1 cellular context compared by ENCODE assay signal in the genomic region with DNA sequence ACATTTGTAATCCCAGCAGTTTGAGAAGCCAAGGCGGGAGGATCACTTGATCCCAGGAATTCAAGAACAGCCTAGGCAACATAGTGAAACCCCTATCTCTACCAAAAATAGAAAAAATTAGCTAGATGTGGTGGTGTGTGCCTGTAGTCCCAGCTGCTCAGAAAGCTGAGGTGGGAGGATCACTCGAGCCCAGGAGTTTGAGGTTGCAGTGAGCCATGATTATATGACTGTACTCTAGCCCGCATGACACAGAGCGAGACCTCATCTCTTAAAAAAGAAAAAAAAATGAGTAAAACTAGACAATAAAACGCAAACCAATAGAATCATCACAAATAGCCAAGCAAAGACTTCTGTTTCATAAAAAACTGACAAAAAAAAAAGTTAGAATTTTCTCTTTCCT.
TF ChIP-seq lines count a peak whose summit lies in the region.

No MANE protein-coding gene starts in this region.

TF ChIP-seq in GM12878, 131 proteins besides CTCF, POLR2A, EP300 and RAD21 (continued from another document and continues in another):
- TF ChIP-seq, protein P1, sequence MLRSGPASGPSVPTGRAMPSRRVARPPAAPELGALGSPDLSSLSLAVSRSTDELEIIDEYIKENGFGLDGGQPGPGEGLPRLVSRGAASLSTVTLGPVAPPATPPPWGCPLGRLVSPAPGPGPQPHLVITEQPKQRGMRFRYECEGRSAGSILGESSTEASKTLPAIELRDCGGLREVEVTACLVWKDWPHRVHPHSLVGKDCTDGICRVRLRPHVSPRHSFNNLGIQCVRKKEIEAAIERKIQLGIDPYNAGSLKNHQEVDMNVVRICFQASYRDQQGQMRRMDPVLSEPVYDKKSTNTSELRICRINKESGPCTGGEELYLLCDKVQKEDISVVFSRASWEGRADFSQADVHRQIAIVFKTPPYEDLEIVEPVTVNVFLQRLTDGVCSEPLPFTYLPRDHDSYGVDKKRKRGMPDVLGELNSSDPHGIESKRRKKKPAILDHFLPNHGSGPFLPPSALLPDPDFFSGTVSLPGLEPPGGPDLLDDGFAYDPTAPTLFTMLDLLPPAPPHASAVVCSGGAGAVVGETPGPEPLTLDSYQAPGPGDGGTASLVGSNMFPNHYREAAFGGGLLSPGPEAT (IDR thresholded peaks at IDR 0.05; ENCODE audit: low read depth) = peak; percentile 49; the same call in 1 of the 2 replicates
- TF ChIP-seq TARDBP (IDR thresholded peaks at IDR 0.05; ENCODE audit: borderline replicate concordance) = no peak
- peak; percentile 96 for TF ChIP-seq FOXM1 (IDR thresholded peaks at IDR 0.05; ENCODE audit: low read depth, low read length)
- TF ChIP-seq ZNF217 (IDR thresholded peaks at IDR 0.05) = no peak
- TF ChIP-seq CEBPB (IDR thresholded peaks at IDR 0.05; ENCODE audit: borderline replicate concordance in 1 of 2, low read depth in 2 of 2, low read length in 2 of 2) = peak in 1 of 2 experiments; percentile 86; a peak in 2 of 4 replicates
- TF ChIP-seq, protein P2, sequence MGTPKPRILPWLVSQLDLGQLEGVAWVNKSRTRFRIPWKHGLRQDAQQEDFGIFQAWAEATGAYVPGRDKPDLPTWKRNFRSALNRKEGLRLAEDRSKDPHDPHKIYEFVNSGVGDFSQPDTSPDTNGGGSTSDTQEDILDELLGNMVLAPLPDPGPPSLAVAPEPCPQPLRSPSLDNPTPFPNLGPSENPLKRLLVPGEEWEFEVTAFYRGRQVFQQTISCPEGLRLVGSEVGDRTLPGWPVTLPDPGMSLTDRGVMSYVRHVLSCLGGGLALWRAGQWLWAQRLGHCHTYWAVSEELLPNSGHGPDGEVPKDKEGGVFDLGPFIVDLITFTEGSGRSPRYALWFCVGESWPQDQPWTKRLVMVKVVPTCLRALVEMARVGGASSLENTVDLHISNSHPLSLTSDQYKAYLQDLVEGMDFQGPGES (IDR thresholded peaks at IDR 0.05) = no peak
- TF ChIP-seq ZNF274 (IDR thresholded peaks at IDR 0.05; ENCODE audit: insufficient read depth, insufficient read length) = no peak
- TF ChIP-seq, protein P3, sequence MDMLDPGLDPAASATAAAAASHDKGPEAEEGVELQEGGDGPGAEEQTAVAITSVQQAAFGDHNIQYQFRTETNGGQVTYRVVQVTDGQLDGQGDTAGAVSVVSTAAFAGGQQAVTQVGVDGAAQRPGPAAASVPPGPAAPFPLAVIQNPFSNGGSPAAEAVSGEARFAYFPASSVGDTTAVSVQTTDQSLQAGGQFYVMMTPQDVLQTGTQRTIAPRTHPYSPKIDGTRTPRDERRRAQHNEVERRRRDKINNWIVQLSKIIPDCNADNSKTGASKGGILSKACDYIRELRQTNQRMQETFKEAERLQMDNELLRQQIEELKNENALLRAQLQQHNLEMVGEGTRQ (IDR thresholded peaks at IDR 0.05; ENCODE audit: borderline replicate concordance, low read depth, low read length) = no peak
- peak; percentile 63; the same call in 1 of the 2 replicates for TF ChIP-seq ATF7 (IDR thresholded peaks at IDR 0.05; ENCODE audit: low read depth)
- no peak for TF ChIP-seq SIN3A (IDR thresholded peaks at IDR 0.05; ENCODE audit: low read depth, low read length)
- no peak for TF ChIP-seq IKZF1 (conservative IDR thresholded peaks at IDR 0.05)
- TF ChIP-seq SUZ12 (IDR thresholded peaks at IDR 0.05; ENCODE audit: unreplicated experiment) = no peak
- TF ChIP-seq IRF4 (IDR thresholded peaks at IDR 0.05; ENCODE audit: low read depth, low read length) = peak; percentile 90
- no peak for TF ChIP-seq CHD4 (IDR thresholded peaks at IDR 0.05)
- no peak for TF ChIP-seq NFYA (IDR thresholded peaks at IDR 0.05; ENCODE audit: borderline replicate concordance, low read depth, low read length)
- TF ChIP-seq SMARCA5 (IDR thresholded peaks at IDR 0.05) = no peak
- TF ChIP-seq IKZF2 (IDR thresholded peaks at IDR 0.05) = peak; percentile 68 to 80; a peak in 3 of 4 replicates
- TF ChIP-seq, protein P4, sequence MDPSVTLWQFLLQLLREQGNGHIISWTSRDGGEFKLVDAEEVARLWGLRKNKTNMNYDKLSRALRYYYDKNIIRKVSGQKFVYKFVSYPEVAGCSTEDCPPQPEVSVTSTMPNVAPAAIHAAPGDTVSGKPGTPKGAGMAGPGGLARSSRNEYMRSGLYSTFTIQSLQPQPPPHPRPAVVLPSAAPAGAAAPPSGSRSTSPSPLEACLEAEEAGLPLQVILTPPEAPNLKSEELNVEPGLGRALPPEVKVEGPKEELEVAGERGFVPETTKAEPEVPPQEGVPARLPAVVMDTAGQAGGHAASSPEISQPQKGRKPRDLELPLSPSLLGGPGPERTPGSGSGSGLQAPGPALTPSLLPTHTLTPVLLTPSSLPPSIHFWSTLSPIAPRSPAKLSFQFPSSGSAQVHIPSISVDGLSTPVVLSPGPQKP (IDR thresholded peaks at IDR 0.05; ENCODE audit: low read depth, low read length) = no peak
- TF ChIP-seq, protein P5, sequence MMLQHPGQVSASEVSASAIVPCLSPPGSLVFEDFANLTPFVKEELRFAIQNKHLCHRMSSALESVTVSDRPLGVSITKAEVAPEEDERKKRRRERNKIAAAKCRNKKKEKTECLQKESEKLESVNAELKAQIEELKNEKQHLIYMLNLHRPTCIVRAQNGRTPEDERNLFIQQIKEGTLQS (IDR thresholded peaks at IDR 0.05; ENCODE audit: borderline replicate concordance, extremely low read depth, low read depth, low read length) = no peak
- TF ChIP-seq, protein P6, sequence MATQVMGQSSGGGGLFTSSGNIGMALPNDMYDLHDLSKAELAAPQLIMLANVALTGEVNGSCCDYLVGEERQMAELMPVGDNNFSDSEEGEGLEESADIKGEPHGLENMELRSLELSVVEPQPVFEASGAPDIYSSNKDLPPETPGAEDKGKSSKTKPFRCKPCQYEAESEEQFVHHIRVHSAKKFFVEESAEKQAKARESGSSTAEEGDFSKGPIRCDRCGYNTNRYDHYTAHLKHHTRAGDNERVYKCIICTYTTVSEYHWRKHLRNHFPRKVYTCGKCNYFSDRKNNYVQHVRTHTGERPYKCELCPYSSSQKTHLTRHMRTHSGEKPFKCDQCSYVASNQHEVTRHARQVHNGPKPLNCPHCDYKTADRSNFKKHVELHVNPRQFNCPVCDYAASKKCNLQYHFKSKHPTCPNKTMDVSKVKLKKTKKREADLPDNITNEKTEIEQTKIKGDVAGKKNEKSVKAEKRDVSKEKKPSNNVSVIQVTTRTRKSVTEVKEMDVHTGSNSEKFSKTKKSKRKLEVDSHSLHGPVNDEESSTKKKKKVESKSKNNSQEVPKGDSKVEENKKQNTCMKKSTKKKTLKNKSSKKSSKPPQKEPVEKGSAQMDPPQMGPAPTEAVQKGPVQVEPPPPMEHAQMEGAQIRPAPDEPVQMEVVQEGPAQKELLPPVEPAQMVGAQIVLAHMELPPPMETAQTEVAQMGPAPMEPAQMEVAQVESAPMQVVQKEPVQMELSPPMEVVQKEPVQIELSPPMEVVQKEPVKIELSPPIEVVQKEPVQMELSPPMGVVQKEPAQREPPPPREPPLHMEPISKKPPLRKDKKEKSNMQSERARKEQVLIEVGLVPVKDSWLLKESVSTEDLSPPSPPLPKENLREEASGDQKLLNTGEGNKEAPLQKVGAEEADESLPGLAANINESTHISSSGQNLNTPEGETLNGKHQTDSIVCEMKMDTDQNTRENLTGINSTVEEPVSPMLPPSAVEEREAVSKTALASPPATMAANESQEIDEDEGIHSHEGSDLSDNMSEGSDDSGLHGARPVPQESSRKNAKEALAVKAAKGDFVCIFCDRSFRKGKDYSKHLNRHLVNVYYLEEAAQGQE (IDR thresholded peaks at IDR 0.05; ENCODE audit: low read depth, low read length) = no peak
- TF ChIP-seq RELA (IDR thresholded peaks at IDR 0.05; ENCODE audit: borderline replicate concordance, partially characterized antibody) = no peak
- peak; percentile 93 for TF ChIP-seq TCF7 (IDR thresholded peaks at IDR 0.05; ENCODE audit: borderline replicate concordance)
- TF ChIP-seq, protein P7, sequence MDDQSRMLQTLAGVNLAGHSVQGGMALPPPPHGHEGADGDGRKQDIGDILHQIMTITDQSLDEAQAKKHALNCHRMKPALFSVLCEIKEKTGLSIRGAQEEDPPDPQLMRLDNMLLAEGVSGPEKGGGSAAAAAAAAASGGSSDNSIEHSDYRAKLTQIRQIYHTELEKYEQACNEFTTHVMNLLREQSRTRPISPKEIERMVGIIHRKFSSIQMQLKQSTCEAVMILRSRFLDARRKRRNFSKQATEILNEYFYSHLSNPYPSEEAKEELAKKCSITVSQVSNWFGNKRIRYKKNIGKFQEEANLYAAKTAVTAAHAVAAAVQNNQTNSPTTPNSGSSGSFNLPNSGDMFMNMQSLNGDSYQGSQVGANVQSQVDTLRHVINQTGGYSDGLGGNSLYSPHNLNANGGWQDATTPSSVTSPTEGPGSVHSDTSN (IDR thresholded peaks at IDR 0.05; ENCODE audit: insufficient replicate concordance, low read depth, low read length) = no peak
- no peak for TF ChIP-seq NR2C2 (IDR thresholded peaks at IDR 0.05; ENCODE audit: borderline replicate concordance, control insufficient read depth, insufficient read length, low read depth)
- TF ChIP-seq BHLHE40 (IDR thresholded peaks at IDR 0.05; ENCODE audit: borderline replicate concordance in 1 of 2, low read depth in 2 of 2, low read length in 1 of 2) = peak; percentile 11 to 49; a peak in 2 of 4 replicates
- no peak for TF ChIP-seq ZNF207 (IDR thresholded peaks at IDR 0.05; ENCODE audit: borderline replicate concordance)
- TF ChIP-seq CHD1 (IDR thresholded peaks at IDR 0.05; ENCODE audit: low read depth, low read length) = no peak
- TF ChIP-seq, protein P8, sequence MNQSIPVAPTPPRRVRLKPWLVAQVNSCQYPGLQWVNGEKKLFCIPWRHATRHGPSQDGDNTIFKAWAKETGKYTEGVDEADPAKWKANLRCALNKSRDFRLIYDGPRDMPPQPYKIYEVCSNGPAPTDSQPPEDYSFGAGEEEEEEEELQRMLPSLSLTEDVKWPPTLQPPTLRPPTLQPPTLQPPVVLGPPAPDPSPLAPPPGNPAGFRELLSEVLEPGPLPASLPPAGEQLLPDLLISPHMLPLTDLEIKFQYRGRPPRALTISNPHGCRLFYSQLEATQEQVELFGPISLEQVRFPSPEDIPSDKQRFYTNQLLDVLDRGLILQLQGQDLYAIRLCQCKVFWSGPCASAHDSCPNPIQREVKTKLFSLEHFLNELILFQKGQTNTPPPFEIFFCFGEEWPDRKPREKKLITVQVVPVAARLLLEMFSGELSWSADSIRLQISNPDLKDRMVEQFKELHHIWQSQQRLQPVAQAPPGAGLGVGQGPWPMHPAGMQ (IDR thresholded peaks at IDR 0.05; ENCODE audit: borderline replicate concordance) = no peak
- no peak for TF ChIP-seq RBBP5 (conservative IDR thresholded peaks at IDR 0.05)
- TF ChIP-seq BRCA1 (IDR thresholded peaks at IDR 0.05; ENCODE audit: low read depth, low read length) = no peak
- TF ChIP-seq KLF5 (IDR thresholded peaks at IDR 0.05; ENCODE audit: partially characterized antibody) = no peak
- TF ChIP-seq, protein P9, sequence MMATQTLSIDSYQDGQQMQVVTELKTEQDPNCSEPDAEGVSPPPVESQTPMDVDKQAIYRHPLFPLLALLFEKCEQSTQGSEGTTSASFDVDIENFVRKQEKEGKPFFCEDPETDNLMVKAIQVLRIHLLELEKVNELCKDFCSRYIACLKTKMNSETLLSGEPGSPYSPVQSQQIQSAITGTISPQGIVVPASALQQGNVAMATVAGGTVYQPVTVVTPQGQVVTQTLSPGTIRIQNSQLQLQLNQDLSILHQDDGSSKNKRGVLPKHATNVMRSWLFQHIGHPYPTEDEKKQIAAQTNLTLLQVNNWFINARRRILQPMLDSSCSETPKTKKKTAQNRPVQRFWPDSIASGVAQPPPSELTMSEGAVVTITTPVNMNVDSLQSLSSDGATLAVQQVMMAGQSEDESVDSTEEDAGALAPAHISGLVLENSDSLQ (IDR thresholded peaks at IDR 0.05) = no peak
- TF ChIP-seq ZZZ3 (IDR thresholded peaks at IDR 0.05; ENCODE audit: control insufficient read depth, insufficient read length, low read depth) = no peak
- TF ChIP-seq YBX1 (IDR thresholded peaks at IDR 0.05) = no peak
- no peak for TF ChIP-seq ZNF622 (IDR thresholded peaks at IDR 0.05)
- TF ChIP-seq NBN (IDR thresholded peaks at IDR 0.05) = 0 out of 2 replicates have a peak, but pooled peaks have one; percentile 21
- TF ChIP-seq RAD51 (IDR thresholded peaks at IDR 0.05) = no peak
- no peak for TF ChIP-seq FOS (IDR thresholded peaks at IDR 0.05; ENCODE audit: borderline replicate concordance, extremely low read depth, insufficient read length)
- TF ChIP-seq BMI1 (IDR thresholded peaks at IDR 0.05; ENCODE audit: borderline replicate concordance) = no peak
- no peak for TF ChIP-seq RCOR1 (conservative IDR thresholded peaks at IDR 0.05; ENCODE audit: low read depth, low read length)
- TF ChIP-seq JUND (IDR thresholded peaks at IDR 0.05; ENCODE audit: low read depth, low read length) = no peak
- TF ChIP-seq CBX5 (IDR thresholded peaks at IDR 0.05; ENCODE audit: low read depth) = 0 out of 2 replicates have a peak, but pooled peaks have one; percentile 26
- TF ChIP-seq, protein P10, sequence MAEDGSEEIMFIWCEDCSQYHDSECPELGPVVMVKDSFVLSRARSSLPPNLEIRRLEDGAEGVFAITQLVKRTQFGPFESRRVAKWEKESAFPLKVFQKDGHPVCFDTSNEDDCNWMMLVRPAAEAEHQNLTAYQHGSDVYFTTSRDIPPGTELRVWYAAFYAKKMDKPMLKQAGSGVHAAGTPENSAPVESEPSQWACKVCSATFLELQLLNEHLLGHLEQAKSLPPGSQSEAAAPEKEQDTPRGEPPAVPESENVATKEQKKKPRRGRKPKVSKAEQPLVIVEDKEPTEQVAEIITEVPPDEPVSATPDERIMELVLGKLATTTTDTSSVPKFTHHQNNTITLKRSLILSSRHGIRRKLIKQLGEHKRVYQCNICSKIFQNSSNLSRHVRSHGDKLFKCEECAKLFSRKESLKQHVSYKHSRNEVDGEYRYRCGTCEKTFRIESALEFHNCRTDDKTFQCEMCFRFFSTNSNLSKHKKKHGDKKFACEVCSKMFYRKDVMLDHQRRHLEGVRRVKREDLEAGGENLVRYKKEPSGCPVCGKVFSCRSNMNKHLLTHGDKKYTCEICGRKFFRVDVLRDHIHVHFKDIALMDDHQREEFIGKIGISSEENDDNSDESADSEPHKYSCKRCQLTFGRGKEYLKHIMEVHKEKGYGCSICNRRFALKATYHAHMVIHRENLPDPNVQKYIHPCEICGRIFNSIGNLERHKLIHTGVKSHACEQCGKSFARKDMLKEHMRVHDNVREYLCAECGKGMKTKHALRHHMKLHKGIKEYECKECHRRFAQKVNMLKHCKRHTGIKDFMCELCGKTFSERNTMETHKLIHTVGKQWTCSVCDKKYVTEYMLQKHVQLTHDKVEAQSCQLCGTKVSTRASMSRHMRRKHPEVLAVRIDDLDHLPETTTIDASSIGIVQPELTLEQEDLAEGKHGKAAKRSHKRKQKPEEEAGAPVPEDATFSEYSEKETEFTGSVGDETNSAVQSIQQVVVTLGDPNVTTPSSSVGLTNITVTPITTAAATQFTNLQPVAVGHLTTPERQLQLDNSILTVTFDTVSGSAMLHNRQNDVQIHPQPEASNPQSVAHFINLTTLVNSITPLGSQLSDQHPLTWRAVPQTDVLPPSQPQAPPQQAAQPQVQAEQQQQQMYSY (CRISPR knock-in tag; IDR thresholded peaks at IDR 0.05) = no peak
